In genomic region chr2:74481432-74481831, GRCh38 we compare ENCODE assay signal across 1 cellular context.
TF ChIP-seq lines count a peak whose summit lies in the region.

No MANE protein-coding gene starts in this region.

TF ChIP-seq in K562, 482 proteins besides CTCF, POLR2A, EP300 and RAD21:
- TF ChIP-seq ZNF165 (CRISPR knock-in tag; IDR thresholded peaks at IDR 0.05; ENCODE audit: borderline replicate concordance) (no peak), ZNF175 (CRISPR knock-in tag; IDR thresholded peaks at IDR 0.05; ENCODE audit: low read depth) (no peak), HINFP (tag; conservative IDR thresholded peaks at IDR 0.05; ENCODE audit: low read depth) (no peak), PREB (CRISPR knock-in tag; IDR thresholded peaks at IDR 0.05) (no peak), ZNF174 (CRISPR knock-in tag; IDR thresholded peaks at IDR 0.05) (no peak), THAP7 (CRISPR knock-in tag; IDR thresholded peaks at IDR 0.05) (no peak), JUNB (CRISPR knock-in tag; conservative IDR thresholded peaks at IDR 0.05) (no peak), CBX3 (IDR thresholded peaks at IDR 0.05; ENCODE audit: borderline replicate concordance in 1 of 2, low read length in 2 of 2) (no peak), E2F3 (CRISPR knock-in tag; IDR thresholded peaks at IDR 0.05) (no peak), ZNF282 (CRISPR knock-in tag; IDR thresholded peaks at IDR 0.05) (no peak), PHF21A (IDR thresholded peaks at IDR 0.05; ENCODE audit: borderline replicate concordance, low read depth) (no peak), RBM34 (IDR thresholded peaks at IDR 0.05; ENCODE audit: borderline replicate concordance, insufficient read depth, low read length) (no peak), ZNF436 (CRISPR knock-in tag; IDR thresholded peaks at IDR 0.05) (no peak)
